12 cellular contexts compared by ENCODE assay signal in genomic region chr5:65861830-65862241, GRCh38.
DNase-seq lines count a peak whose midpoint lies in the region; ATAC-seq and TF ChIP-seq lines count a peak whose summit lies in the region.
"Had no signal": no experiment of that assay in that cellular context is flagged by ENCODE, and none has a peak within 500 bp of the region (broad histone marks: within the 10 kb centered on the region; RNA-seq: fewer than 3 reads in every experiment).

No MANE protein-coding gene starts in this region.

- H3K27me3 Mint-ChIP-seq in stimulated activated memory B cell treated with anti-CD40 and anti-IgM and Interleukin-4, amounts not matched to agents 10 μg/mL and 1 μg/mL and 100 μg/mL, for 72 hours, result no peaks in the 10 kb centered on the region

- H3K4me3 ChIP-seq in HFF-Myc (replicated peaks; ENCODE audit: low read depth, low read length), result no peak overlapping the region
- H3K4me3 ChIP-seq in ascending aorta, result no peak overlapping the region

- no peaks in the 10 kb centered on the region for H3K36me3 ChIP-seq in ascending aorta

- no peaks in the 10 kb centered on the region for H3K4me1 ChIP-seq in ascending aorta

- no peak for ATAC-seq in stimulated activated memory B cell treated with anti-CD40 and anti-IgM and Interleukin-4, amounts not matched to agents 10 μg/mL and 1 μg/mL and 100 μg/mL, for 72 hours
- no peak for ATAC-seq in activated naive CD4-positive, alpha-beta T cell treated with anti-CD3 and anti-CD28 coated beads, Interleukin-2, amount 50 U/mL, for 72 hours

- no peaks in the 10 kb centered on the region for H3K9me3 Mint-ChIP-seq in stimulated activated memory B cell treated with anti-CD40 and anti-IgM and Interleukin-4, amounts not matched to agents 10 μg/mL and 1 μg/mL and 100 μg/mL, for 72 hours
- H3K9me3 Mint-ChIP-seq in activated naive CD4-positive, alpha-beta T cell treated with anti-CD3 and anti-CD28 coated beads, Interleukin-2, amount 50 U/mL, for 72 hours, result peaks cover 0 to 13% of the 10 kb centered on the region in 2 donors
- H3K9me3 Mint-ChIP-seq: activated naive CD4-positive, alpha-beta T cell treated with anti-CD3 and anti-CD28 coated beads, Interleukin-2, amount 10 ng/mL, durations not matched to agents 7 days and 5 days had no signal

- no peak overlapping the region for H3K27ac ChIP-seq in ascending aorta

- DNase-seq in A172 (ENCODE audit: low spot score) (peak; percentile 99), HFF-Myc (ENCODE audit: extremely low read depth, low read depth) (peak; percentile 83), T1000 (lab: John Stamatoyannopoulos, UW) (peak; percentile 84), glomerular visceral epithelial cell (ENCODE audit: extremely low spot score) (peak; percentile 98), ascending aorta (ENCODE audit: low spot score in 2 of 2) (no peak), COLO668 (lab: John Stamatoyannopoulos, UW; ENCODE audit: unreplicated experiment) (no peak)
- DNase-seq in activated naive CD4-positive, alpha-beta T cell treated with anti-CD3 and anti-CD28 coated beads, Interleukin-2, amount 50 U/mL, for 72 hours (ENCODE audit: low spot score in 2 of 2), result no peak
- DNase-seq: activated naive CD4-positive, alpha-beta T cell treated with anti-CD3 and anti-CD28 coated beads, Interleukin-2, amount 10 ng/mL, durations not matched to agents 7 days and 5 days; effector CD4-positive, alpha-beta T cell; NCI-H1694; stimulated activated CD4-positive, alpha-beta T cell treated with anti-CD3 and anti-CD28 coated beads, Interleukin-2, amount 100 ng/mL, for 48 hours had no signal

- H3K36me3 Mint-ChIP-seq in stimulated activated memory B cell treated with anti-CD40 and anti-IgM and Interleukin-4, amounts not matched to agents 10 μg/mL and 1 μg/mL and 100 μg/mL, for 72 hours, result no peaks in the 10 kb centered on the region
- H3K36me3 Mint-ChIP-seq in activated naive CD4-positive, alpha-beta T cell treated with anti-CD3 and anti-CD28 coated beads, Interleukin-2, amount 50 U/mL, for 72 hours, result peaks cover 0 to 5% of the 10 kb centered on the region in 2 donors

- H3K9me3 ChIP-seq in ascending aorta, result no peaks in the 10 kb centered on the region

- intact Hi-C loops in ascending aorta (cut with DNase I), result no loop called here

- no peaks in the 10 kb centered on the region for H3K27me3 ChIP-seq in ascending aorta

- no peak overlapping the region for H3K27ac Mint-ChIP-seq in stimulated activated memory B cell treated with anti-CD40 and anti-IgM and Interleukin-4, amounts not matched to agents 10 μg/mL and 1 μg/mL and 100 μg/mL, for 72 hours
- no peak overlapping the region for H3K27ac Mint-ChIP-seq in activated naive CD4-positive, alpha-beta T cell treated with anti-CD3 and anti-CD28 coated beads, Interleukin-2, amount 50 U/mL, for 72 hours
- H3K27ac Mint-ChIP-seq: activated naive CD4-positive, alpha-beta T cell treated with anti-CD3 and anti-CD28 coated beads, Interleukin-2, amount 10 ng/mL, durations not matched to agents 7 days and 5 days had no signal

- H3K4me1 Mint-ChIP-seq in stimulated activated memory B cell treated with anti-CD40 and anti-IgM and Interleukin-4, amounts not matched to agents 10 μg/mL and 1 μg/mL and 100 μg/mL, for 72 hours, result peaks cover 22% of the 10 kb centered on the region

- no peak for TF ChIP-seq CTCF in HFF-Myc (IDR thresholded peaks at IDR 0.05; ENCODE audit: low read depth, low read length, missing control alignments)
- no peak for TF ChIP-seq CTCF in ascending aorta (IDR thresholded peaks at IDR 0.05)

- H3K4me3 Mint-ChIP-seq in stimulated activated memory B cell treated with anti-CD40 and anti-IgM and Interleukin-4, amounts not matched to agents 10 μg/mL and 1 μg/mL and 100 μg/mL, for 72 hours, result no peak overlapping the region
- H3K4me3 Mint-ChIP-seq: activated naive CD4-positive, alpha-beta T cell treated with anti-CD3 and anti-CD28 coated beads, Interleukin-2, amount 10 ng/mL, durations not matched to agents 7 days and 5 days had no signal

Comparison
In these comparisons a context has a peak if more than half of its experiments do, and no peak if none do; other contexts are left out.
1. DNase-seq: peak in A172 (single experiment), HFF-Myc (single experiment), T1000 (single experiment) and glomerular visceral epithelial cell (single experiment); none in ascending aorta (0 of 2), COLO668 (single experiment) and activated naive CD4-positive, alpha-beta T cell treated with anti-CD3 and anti-CD28 coated beads, Interleukin-2, amount 50 U/mL, for 72 hours (0 of 2).